9 cellular contexts compared by ENCODE assay signal in genomic region chr19:1690570-1691307, GRCh38. TPM values are rescaled to one million over a fixed set of nuclear protein-coding genes. Genes with fewer than 3 reads are reported as not detected.
A peak's percentile ranks its signal among the peaks of the same experiment; 100 is the strongest.
DNase-seq lines count a peak whose midpoint lies in the region; ATAC-seq, FAIRE-seq and TF ChIP-seq lines count a peak whose summit lies in the region.
"Had no signal": no experiment of that assay in that cellular context is flagged by ENCODE, and none has a peak within 500 bp of the region (broad histone marks: within the 10 kb centered on the region; RNA-seq: fewer than 3 reads in every experiment).

No MANE protein-coding gene starts in this region.

- peak; percentile 39 for ATAC-seq in mucosa of descending colon
- no peak for ATAC-seq in HG02981 (IDR thresholded peaks at IDR 0.05; ENCODE audit: unreplicated experiment)

- TF ChIP-seq CTCF in mucosa of descending colon (IDR thresholded peaks at IDR 0.05), result no peak
- no peak for TF ChIP-seq CTCF in vagina (IDR thresholded peaks at IDR 0.05)

- no peaks in the 10 kb centered on the region for H3K36me3 ChIP-seq in mucosa of descending colon (ENCODE audit: low read depth)
- H3K36me3 ChIP-seq in vagina, result no peaks in the 10 kb centered on the region

- DNase-seq in GM03348 (ENCODE audit: low spot score) (peak; percentile 67), NCI-H82 treated with DMSO at 0.1 percent for 48 hours (lab: John Stamatoyannopoulos, UW; ENCODE audit: unreplicated experiment) (peak; percentile 27), mucosa of descending colon (peak; percentile 49 to 64 (median 61)), substantia nigra (lab: John Stamatoyannopoulos, UW) (no peak), H54 (ENCODE audit: insufficient read length, low spot score) (no peak), vagina (ENCODE audit: extremely low spot score in 2 of 2) (no peak)
- DNase-seq in activated effector memory CD4-positive, alpha-beta T cell treated with anti-CD3 and anti-CD28 coated beads, Interleukin-2, amount 50 U/mL, for 16 hours, result peak; percentile 80

- no peak overlapping the region for H3K4me3 ChIP-seq in mucosa of descending colon
- no peak overlapping the region for H3K4me3 ChIP-seq in vagina

- H3K4me1 ChIP-seq in mucosa of descending colon (ENCODE audit: low read depth), result no peaks in the 10 kb centered on the region
- H3K4me1 ChIP-seq in vagina, result no peaks in the 10 kb centered on the region

- intact Hi-C loops in mucosa of descending colon (cut with DNase I, micrococcal nuclease) (no loop called here), vagina (cut with DNase I) (no loop called here)

- H3K9me3 ChIP-seq in mucosa of descending colon (peaks cover 6% of the 10 kb centered on the region), vagina (no peaks in the 10 kb centered on the region)

- TF ChIP-seq POLR2A in H54 (IDR thresholded peaks at IDR 0.05; ENCODE audit: low read depth, low read length), result no peak
- no peak for TF ChIP-seq POLR2A in vagina (IDR thresholded peaks at IDR 0.05)

- H3K27ac ChIP-seq in substantia nigra (ENCODE audit: low read depth, low read length, poor library complexity, severe bottlenecking) (no peak overlapping the region), vagina (no peak overlapping the region)
- H3K27ac ChIP-seq: KMS-11 had no signal

- FAIRE-seq in H54 (lab: Jason Lieb, UNC), result no peak

- no peaks in the 10 kb centered on the region for H3K27me3 ChIP-seq in vagina

RNA-seq across cellular contexts. Expression of gene TCF3, which starts 38.3 kb away (rescaled TPM):
- 10 to 100 TPM; 54.4 to 57.7 (median 57.4) TPM for total RNA-seq in mucosa of descending colon
- total RNA-seq in vagina, result 26.0 TPM

Comparison
In these comparisons a context has a peak if more than half of its experiments do, and no peak if none do; other contexts are left out.
1. DNase-seq: peak in GM03348 (single experiment), NCI-H82 treated with DMSO at 0.1 percent for 48 hours (single experiment), activated effector memory CD4-positive, alpha-beta T cell treated with anti-CD3 and anti-CD28 coated beads, Interleukin-2, amount 50 U/mL, for 16 hours (single experiment) and mucosa of descending colon (3 of 3); none in substantia nigra (0 of 49), H54 (single experiment) and vagina (0 of 2).